In genomic region chr17:42520540-42520951, GRCh38 we compare ENCODE assay signal across 9 cellular contexts. TPM values are rescaled to one million over a fixed set of nuclear protein-coding genes. Genes with fewer than 3 reads are reported as not detected.
DNase-seq lines count a peak whose midpoint lies in the region; ATAC-seq and TF ChIP-seq lines count a peak whose summit lies in the region.
"Had no signal": no experiment of that assay in that cellular context is flagged by ENCODE, and none has a peak within 500 bp of the region (broad histone marks: within the 10 kb centered on the region; RNA-seq: fewer than 3 reads in every experiment).

No MANE protein-coding gene starts in this region.

- no peaks in the 10 kb centered on the region for H3K27me3 Mint-ChIP-seq in chondrocyte (ENCODE audit: low read depth)
- no peaks in the 10 kb centered on the region for H3K27me3 Mint-ChIP-seq in naive thymus-derived CD8-positive, alpha-beta T cell

- TF ChIP-seq CTCF in AG09319 (IDR thresholded peaks at IDR 0.05; ENCODE audit: low read depth, low read length) (peak; percentile 11), chondrocyte (IDR thresholded peaks at IDR 0.05) (peak; percentile 70), GM10266 (IDR thresholded peaks at IDR 0.05; ENCODE audit: control insufficient read depth, insufficient read depth, low read depth, missing control alignments) (no peak)

- H3K27me3 ChIP-seq in HUES64 (ENCODE audit: insufficient read depth, low read length) = no peaks in the 10 kb centered on the region

- peak overlapping the region; percentile 40 for H3K4me3 Mint-ChIP-seq in chondrocyte (ENCODE audit: unreplicated experiment)
- no peak overlapping the region for H3K4me3 Mint-ChIP-seq in naive thymus-derived CD8-positive, alpha-beta T cell
- H3K4me3 Mint-ChIP-seq: activated naive CD8-positive, alpha-beta T cell treated with anti-CD3 and anti-CD28 coated beads, Interleukin-2, amount 10 ng/mL, durations not matched to agents 7 days and 5 days had no signal

- H3K36me3 Mint-ChIP-seq in chondrocyte (ENCODE audit: low read depth) = peaks cover 1% of the 10 kb centered on the region
- H3K36me3 Mint-ChIP-seq in naive thymus-derived CD8-positive, alpha-beta T cell = peaks cover 0 to 7% (median 0%) of the 10 kb centered on the region in 3 donors
- H3K36me3 Mint-ChIP-seq: activated naive CD8-positive, alpha-beta T cell treated with anti-CD3 and anti-CD28 coated beads, Interleukin-2, amount 10 ng/mL, durations not matched to agents 7 days and 5 days had no signal

- peak in 1 of 2 donors; percentile 46 for ATAC-seq in naive thymus-derived CD8-positive, alpha-beta T cell
- ATAC-seq in GM21737 (IDR thresholded peaks at IDR 0.05; ENCODE audit: unreplicated experiment) = no peak

- POLR2A ChIA-PET in naive thymus-derived CD8-positive, alpha-beta T cell (lab: Charles Lee) = interaction anchor here (1.0 to 1.4 kb wide), 2 partner anchors 57 to 132 kb away, joined by 4 to 8 read pairs; partner anchors contain the start of genes PSMC3IP and STAT3

- H3K27ac ChIP-seq in HUES64 (ENCODE audit: low read depth, low read length) = peak overlapping the region; percentile 94

- H3K27ac Mint-ChIP-seq in chondrocyte (ENCODE audit: unreplicated experiment) = peak overlapping the region; percentile 97
- H3K27ac Mint-ChIP-seq in naive thymus-derived CD8-positive, alpha-beta T cell = peak overlapping the region in 1 of 10 donors; percentile 19
- H3K27ac Mint-ChIP-seq: activated naive CD8-positive, alpha-beta T cell treated with anti-CD3 and anti-CD28 coated beads, Interleukin-2, amount 10 ng/mL, durations not matched to agents 7 days and 5 days had no signal

- WGBS in HUES64 = 51% methylated on average over 9 of the region's 9 CpGs

- no peaks in the 10 kb centered on the region for H3K9me3 ChIP-seq in HUES64 (ENCODE audit: insufficient read depth, low read depth, low read length)

- H3K9ac ChIP-seq in HUES64 (ENCODE audit: low read depth, low read length) = peak overlapping the region; percentile 69; the same call in 1 of the 2 replicates

- H3K36me3 ChIP-seq in HUES64 (ENCODE audit: insufficient read depth, low read length) = peaks cover 14% of the 10 kb centered on the region

- H3K4me1 ChIP-seq in HUES64 (ENCODE audit: insufficient read depth, low read length) = peaks cover 23% of the 10 kb centered on the region

- peaks cover 90% of the 10 kb centered on the region for H3K4me1 Mint-ChIP-seq in chondrocyte (ENCODE audit: low read depth)
- peaks cover 6 to 8% (median 7%) of the 10 kb centered on the region in 4 donors for H3K4me1 Mint-ChIP-seq in naive thymus-derived CD8-positive, alpha-beta T cell

- H3K9me3 Mint-ChIP-seq in chondrocyte (ENCODE audit: low read depth) = no peaks in the 10 kb centered on the region
- H3K9me3 Mint-ChIP-seq in naive thymus-derived CD8-positive, alpha-beta T cell = no peaks in the 10 kb centered on the region
- H3K9me3 Mint-ChIP-seq: activated naive CD8-positive, alpha-beta T cell treated with anti-CD3 and anti-CD28 coated beads, Interleukin-2, amount 10 ng/mL, durations not matched to agents 7 days and 5 days had no signal

- no peak overlapping the region for H3K4me3 ChIP-seq in HUES64 (ENCODE audit: low read length)

- DNase-seq in AG09319 (ENCODE audit: extremely low read depth, low read depth) = no peak
- peak; percentile 66 for DNase-seq in chondrocyte (ENCODE audit: low spot score)
- peak in 6 of 10 donors; percentile 24 to 46 (median 40) for DNase-seq in naive thymus-derived CD8-positive, alpha-beta T cell
- DNase-seq in amygdala (lab: John Stamatoyannopoulos, UW) = no peak
- DNase-seq in NCI-H446 (lab: John Stamatoyannopoulos, UW) = no peak
- DNase-seq in GM10266 (ENCODE audit: extremely low spot score) = no peak
- DNase-seq: activated naive CD8-positive, alpha-beta T cell treated with anti-CD3 and anti-CD28 coated beads, Interleukin-2, amount 10 ng/mL, durations not matched to agents 7 days and 5 days had no signal

RNA-seq across cellular contexts. Expression of gene NAGLU, which starts 15.5 kb away (rescaled TPM):
- 13.7 TPM for polyA plus RNA-seq in HUES64 (2013, experiment 1 of 2)
- polyA plus RNA-seq in HUES64 (2013, experiment 2 of 2) = 12.4 TPM
- total RNA-seq in chondrocyte = 64.5 to 68.7 TPM (median 66.4 TPM) in 3 replicates
- total RNA-seq in naive thymus-derived CD8-positive, alpha-beta T cell = 10 to 100 TPM; 26.4 to 28.5 TPM
- polyA plus RNA-seq in naive thymus-derived CD8-positive, alpha-beta T cell = 10 to 100 TPM in 2 of 3 donors, 1 to 10 TPM in 1; 8.0 to 16.2 (median 13.4) TPM

RNA-seq across cellular contexts. Expression of gene HSD17B1, which starts 32.2 kb away (rescaled TPM):
- 0.55 TPM for polyA plus RNA-seq in HUES64 (2013, experiment 1 of 2)
- 0.63 TPM for polyA plus RNA-seq in HUES64 (2013, experiment 2 of 2)
- total RNA-seq in chondrocyte = 1.4 to 2.6 TPM (median 1.4 TPM) in 3 replicates
- 1 to 10 TPM; 1.4 to 2.1 TPM for total RNA-seq in naive thymus-derived CD8-positive, alpha-beta T cell
- polyA plus RNA-seq in naive thymus-derived CD8-positive, alpha-beta T cell = under 1 TPM; 0.18 to 0.98 (median 0.24) TPM

RNA-seq across cellular contexts. Expression of gene COASY, which starts 41.4 kb away (rescaled TPM):
- polyA plus RNA-seq in HUES64 (2013, experiment 1 of 2) = 54.2 TPM
- polyA plus RNA-seq in HUES64 (2013, experiment 2 of 2) = 54.0 TPM
- total RNA-seq in chondrocyte = 31.2 to 57.3 TPM (median 37.1 TPM) in 3 replicates
- 10 to 100 TPM; 67.0 to 72.3 TPM for total RNA-seq in naive thymus-derived CD8-positive, alpha-beta T cell
- 10 to 100 TPM; 48.3 to 67.9 (median 65.5) TPM for polyA plus RNA-seq in naive thymus-derived CD8-positive, alpha-beta T cell

RNA-seq across cellular contexts. Expression of gene MLX, which starts 46.4 kb away (rescaled TPM):
- 31.6 TPM for polyA plus RNA-seq in HUES64 (2013, experiment 1 of 2)
- 31.6 TPM for polyA plus RNA-seq in HUES64 (2013, experiment 2 of 2)
- total RNA-seq in chondrocyte = 30.1 to 37.0 TPM (median 30.3 TPM) in 3 replicates
- 10 to 100 TPM; 58.2 to 67.8 TPM for total RNA-seq in naive thymus-derived CD8-positive, alpha-beta T cell
- polyA plus RNA-seq in naive thymus-derived CD8-positive, alpha-beta T cell = 10 to 100 TPM; 24.6 to 47.1 (median 25.0) TPM

RNA-seq across cellular contexts. Expression of gene PSMC3IP, which starts 57.0 kb away (rescaled TPM):
- 24.7 TPM for polyA plus RNA-seq in HUES64 (2013, experiment 1 of 2)
- 22.4 TPM for polyA plus RNA-seq in HUES64 (2013, experiment 2 of 2)
- total RNA-seq in chondrocyte = 4.9 to 13.0 TPM (median 6.1 TPM) in 3 replicates
- 1 to 10 TPM; 3.3 to 4.6 TPM for total RNA-seq in naive thymus-derived CD8-positive, alpha-beta T cell
- 1 to 10 TPM in 1 of 3 donors, under 1 TPM in 2; 0.69 to 1.1 (median 0.71) TPM for polyA plus RNA-seq in naive thymus-derived CD8-positive, alpha-beta T cell

Comparison
In these comparisons a context has a peak if more than half of its experiments do, and no peak if none do; other contexts are left out.
1. DNase-seq: peak in chondrocyte (single experiment) and naive thymus-derived CD8-positive, alpha-beta T cell (6 of 10); none in AG09319 (single experiment), amygdala (0 of 56), NCI-H446 (0 of 2) and GM10266 (single experiment).